In the genomic region with DNA sequence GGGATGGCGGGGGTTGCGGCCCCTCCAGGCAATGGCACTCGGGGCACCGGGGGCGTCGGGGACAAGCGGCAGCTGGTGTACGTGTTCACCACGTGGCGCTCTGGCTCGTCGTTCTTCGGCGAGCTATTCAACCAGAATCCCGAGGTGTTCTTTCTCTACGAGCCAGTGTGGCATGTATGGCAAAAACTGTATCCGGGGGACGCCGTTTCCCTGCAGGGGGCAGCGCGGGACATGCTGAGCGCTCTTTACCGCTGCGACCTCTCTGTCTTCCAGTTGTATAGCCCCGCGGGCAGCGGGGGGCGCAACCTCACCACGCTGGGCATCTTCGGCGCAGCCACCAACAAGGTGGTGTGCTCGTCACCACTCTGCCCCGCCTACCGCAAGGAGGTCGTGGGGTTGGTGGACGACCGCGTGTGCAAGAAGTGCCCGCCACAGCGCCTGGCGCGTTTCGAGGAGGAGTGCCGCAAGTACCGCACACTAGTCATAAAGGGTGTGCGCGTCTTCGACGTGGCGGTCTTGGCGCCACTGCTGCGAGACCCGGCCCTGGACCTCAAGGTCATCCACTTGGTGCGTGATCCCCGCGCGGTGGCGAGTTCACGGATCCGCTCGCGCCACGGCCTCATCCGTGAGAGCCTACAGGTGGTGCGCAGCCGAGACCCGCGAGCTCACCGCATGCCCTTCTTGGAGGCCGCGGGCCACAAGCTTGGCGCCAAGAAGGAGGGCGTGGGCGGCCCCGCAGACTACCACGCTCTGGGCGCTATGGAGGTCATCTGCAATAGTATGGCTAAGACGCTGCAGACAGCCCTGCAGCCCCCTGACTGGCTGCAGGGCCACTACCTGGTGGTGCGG, we compare ENCODE assay signal across 8 cellular contexts. TPM values are rescaled to one million over a fixed set of nuclear protein-coding genes. Genes with fewer than 3 reads are reported as not detected.
A peak's percentile ranks its signal among the peaks of the same experiment; 100 is the strongest.
DNase-seq lines count a peak whose midpoint lies in the region; ATAC-seq and TF ChIP-seq lines count a peak whose summit lies in the region.

No MANE protein-coding gene starts in this region.

- peak overlapping the region; percentile 88 for H3K4me3 ChIP-seq in coronary artery

- in situ Hi-C loops in GM13976 (cut with MboI; ENCODE audit: low sequenced_read_pairs, unreplicated experiment) = loop anchor here (10.0 kb wide), 1 partner anchor 543 kb away; no protein-coding TSS in a partner anchor

- no peak overlapping the region for H3K27ac Mint-ChIP-seq in activated CD4-positive, alpha-beta T cell treated with anti-CD3 and anti-CD28 coated beads for 36 hours

- TF ChIP-seq CTCF in GM13976 (IDR thresholded peaks at IDR 0.05; ENCODE audit: borderline replicate concordance, control extremely low read depth, extremely low read depth, insufficient read depth, missing control alignments) (peak; percentile 60), coronary artery (IDR thresholded peaks at IDR 0.05) (no peak)

- peaks cover 2% of the 10 kb centered on the region for H3K27me3 Mint-ChIP-seq in activated CD4-positive, alpha-beta T cell treated with anti-CD3 and anti-CD28 coated beads for 36 hours

- H3K4me1 Mint-ChIP-seq in activated CD4-positive, alpha-beta T cell treated with anti-CD3 and anti-CD28 coated beads for 36 hours = peaks cover 41% of the 10 kb centered on the region

- H3K4me3 Mint-ChIP-seq in activated CD4-positive, alpha-beta T cell treated with anti-CD3 and anti-CD28 coated beads for 36 hours = peak overlapping the region; percentile 63

- H3K27ac ChIP-seq in coronary artery = no peak overlapping the region

- intact Hi-C loops in activated CD4-positive, alpha-beta T cell treated with anti-CD3 and anti-CD28 coated beads for 36 hours (cut with DNase I, micrococcal nuclease) = loop anchor here (1.0 to 10.0 kb wide), 17 partner anchors 43 to 851 kb away; no protein-coding TSS in a partner anchor

- CTCF ChIA-PET in activated CD4-positive, alpha-beta T cell treated with anti-CD3 and anti-CD28 coated beads for 36 hours (lab: Charles Lee) = interaction anchor here (0.6 to 1.6 kb wide), 16 partner anchors 8 to 553 kb away, joined by 3 to 7 read pairs (median 4); no protein-coding TSS in a partner anchor
- CTCF ChIA-PET in HEK293T (lab: Yijun Ruan, JAX) = no interaction called here

- DNase-seq in GM13976 (ENCODE audit: low spot score) = peak; percentile 72
- peak; percentile 89 for DNase-seq in activated CD4-positive, alpha-beta T cell treated with anti-CD3 and anti-CD28 coated beads for 36 hours
- DNase-seq in coronary artery (ENCODE audit: low spot score) = no peak
- peak; percentile 65 for DNase-seq in medulla oblongata (ENCODE audit: extremely low spot score)
- DNase-seq in stimulated activated CD8-positive, alpha-beta memory T cell treated with anti-CD3 and anti-CD28 coated beads, Interleukin-15, amount 100 ng/mL, for 4 hours (ENCODE audit: low read depth in 2 of 2) = peak; percentile 49 to 63
- no peak for DNase-seq in foreskin melanocyte
- no peak for DNase-seq in HEK293T (ENCODE audit: extremely low spot score)

- POLR2A ChIA-PET in activated CD4-positive, alpha-beta T cell treated with anti-CD3 and anti-CD28 coated beads for 36 hours (lab: Charles Lee) = interaction anchor here (1.2 kb wide), 1 partner anchor 18 kb away, joined by 3 read pairs; no protein-coding TSS in a partner anchor
- POLR2A ChIA-PET in HEK293T (lab: Yijun Ruan, JAX) = no interaction called here

- no peaks in the 10 kb centered on the region for H3K9me3 Mint-ChIP-seq in activated CD4-positive, alpha-beta T cell treated with anti-CD3 and anti-CD28 coated beads for 36 hours (ENCODE audit: low read depth)

- H3K36me3 Mint-ChIP-seq in activated CD4-positive, alpha-beta T cell treated with anti-CD3 and anti-CD28 coated beads for 36 hours (ENCODE audit: low read depth) = peaks cover 2% of the 10 kb centered on the region

- peak; percentile 11 for ATAC-seq in HG03196 (IDR thresholded peaks at IDR 0.05; ENCODE audit: unreplicated experiment)
- ATAC-seq in activated CD4-positive, alpha-beta T cell treated with anti-CD3 and anti-CD28 coated beads for 36 hours = peak; percentile 57

TF ChIP-seq in HEK293T, 16 proteins besides CTCF, POLR2A, EP300 and RAD21:
- TF ChIP-seq, protein P1, sequence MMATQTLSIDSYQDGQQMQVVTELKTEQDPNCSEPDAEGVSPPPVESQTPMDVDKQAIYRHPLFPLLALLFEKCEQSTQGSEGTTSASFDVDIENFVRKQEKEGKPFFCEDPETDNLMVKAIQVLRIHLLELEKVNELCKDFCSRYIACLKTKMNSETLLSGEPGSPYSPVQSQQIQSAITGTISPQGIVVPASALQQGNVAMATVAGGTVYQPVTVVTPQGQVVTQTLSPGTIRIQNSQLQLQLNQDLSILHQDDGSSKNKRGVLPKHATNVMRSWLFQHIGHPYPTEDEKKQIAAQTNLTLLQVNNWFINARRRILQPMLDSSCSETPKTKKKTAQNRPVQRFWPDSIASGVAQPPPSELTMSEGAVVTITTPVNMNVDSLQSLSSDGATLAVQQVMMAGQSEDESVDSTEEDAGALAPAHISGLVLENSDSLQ (IDR thresholded peaks at IDR 0.05) = no peak
- TF ChIP-seq FOXA1 (IDR thresholded peaks at IDR 0.05) (no peak), ARNT (IDR thresholded peaks at IDR 0.05) (no peak), ELF4 (IDR thresholded peaks at IDR 0.05) (no peak), BHLHE40 (IDR thresholded peaks at IDR 0.05; ENCODE audit: borderline replicate concordance) (no peak), LEF1 (IDR thresholded peaks at IDR 0.05; ENCODE audit: borderline replicate concordance) (no peak), FOXM1 (IDR thresholded peaks at IDR 0.05; ENCODE audit: borderline replicate concordance) (no peak), ZNF384 (IDR thresholded peaks at IDR 0.05) (no peak), HDGF (IDR thresholded peaks at IDR 0.05; ENCODE audit: borderline replicate concordance) (no peak), TARDBP (IDR thresholded peaks at IDR 0.05) (no peak), CTBP1 (IDR thresholded peaks at IDR 0.05; ENCODE audit: borderline replicate concordance) (no peak)

RNA-seq across cellular contexts. Expression of a gene that starts 1.9 kb away (rescaled TPM):
- total RNA-seq in activated CD4-positive, alpha-beta T cell treated with anti-CD3 and anti-CD28 coated beads for 36 hours = 1 to 10 TPM; 5.1 to 6.8 TPM

Comparison
In these comparisons a context has a peak if more than half of its experiments do, and no peak if none do; other contexts are left out.
1. DNase-seq: peak in GM13976 (single experiment), activated CD4-positive, alpha-beta T cell treated with anti-CD3 and anti-CD28 coated beads for 36 hours (single experiment), medulla oblongata (single experiment) and stimulated activated CD8-positive, alpha-beta memory T cell treated with anti-CD3 and anti-CD28 coated beads, Interleukin-15, amount 100 ng/mL, for 4 hours (2 of 2); none in coronary artery (single experiment), foreskin melanocyte (single experiment) and HEK293T (single experiment).